In the genomic region with DNA sequence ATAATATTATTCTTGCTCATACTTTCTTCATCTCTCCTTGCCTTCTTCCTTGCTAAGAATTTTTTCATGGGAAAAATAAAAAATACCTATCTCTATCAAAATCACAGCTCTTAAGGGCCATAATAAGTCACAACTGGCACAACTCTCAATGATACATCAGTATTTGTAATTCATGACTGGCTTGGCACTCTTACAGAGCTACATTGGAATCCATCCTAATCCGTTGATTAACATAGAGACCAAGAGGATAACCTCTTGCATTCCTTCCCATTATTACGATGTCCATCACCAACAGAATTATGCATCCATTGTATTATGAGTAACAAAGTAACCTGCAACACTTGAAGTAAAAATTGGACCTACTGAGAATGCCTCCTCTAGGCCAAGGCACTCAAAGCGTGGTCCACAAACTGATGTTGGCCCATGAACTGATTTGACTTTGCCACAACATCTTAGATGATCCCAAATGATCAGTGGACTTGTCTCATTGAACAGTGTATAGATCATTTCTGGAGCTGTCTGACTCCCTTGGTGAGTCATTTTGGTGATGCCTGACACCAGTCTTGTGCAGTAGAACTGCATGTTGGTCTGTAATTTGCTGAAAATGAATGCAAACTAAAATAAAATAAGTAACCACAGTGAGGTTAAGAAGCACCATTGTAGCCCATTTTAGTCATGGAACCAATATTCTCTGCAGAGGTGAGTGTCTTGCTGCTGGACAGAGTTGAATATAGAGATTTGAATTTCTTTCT, we compare ENCODE assay signal across 25 cellular contexts.
DNase-seq lines count a peak whose midpoint lies in the region; ATAC-seq, FAIRE-seq and TF ChIP-seq lines count a peak whose summit lies in the region.
"Had no signal": no experiment of that assay in that cellular context is flagged by ENCODE, and none has a peak within 500 bp of the region (broad histone marks: within the 10 kb centered on the region; RNA-seq: fewer than 3 reads in every experiment).

No MANE protein-coding gene starts in this region.

- no peaks in the 10 kb centered on the region for H4K20me1 ChIP-seq in astrocyte (ENCODE audit: insufficient read depth, low read length)
- H4K20me1 ChIP-seq in osteoblast (ENCODE audit: insufficient read depth, low read length), result no peaks in the 10 kb centered on the region

- H2AFZ ChIP-seq in astrocyte (ENCODE audit: low read depth, low read length) (no peak overlapping the region), osteoblast (ENCODE audit: low read length) (no peak overlapping the region)

- no peak for DNase-seq in activated T-cell treated with anti-CD3 and anti-CD28 coated beads, Interleukin-2, amount 50 U/mL, for 72 hours
- no peak for DNase-seq in activated T-cell treated with anti-CD3 and anti-CD28 coated beads for 4 hours
- DNase-seq in astrocyte (ENCODE audit: low read depth), result peak; percentile 35
- DNase-seq in osteoblast (ENCODE audit: insufficient read length, low spot score, missing footprints), result peak; percentile 22
- no peak for DNase-seq in GM10266 (ENCODE audit: extremely low spot score)
- no peak for DNase-seq in NCI-H128 (lab: John Stamatoyannopoulos, UW; ENCODE audit: unreplicated experiment)
- DNase-seq: 8988T, Calu3, DMS79 treated with DMSO at 0.1 percent for 48 hours, GF-D8, KBM-7, MM.1S, NCI-H1417, NCI-H1694 treated with DMSO at 0.1 percent for 48 hours, NCI-H2081, NCI-H2227 treated with DMSO at 0.1 percent for 48 hours, NCI-H526 treated with DMSO at 0.1 percent for 48 hours, Right ventricle myocardium superior, RPMI8226 had no signal

- no peak overlapping the region for H3K4me3 Mint-ChIP-seq in activated T-cell treated with anti-CD3 and anti-CD28 coated beads, Interleukin-2, amount 50 U/mL, for 72 hours
- H3K4me3 Mint-ChIP-seq in astrocyte (ENCODE audit: unreplicated experiment), result no peak overlapping the region

- H3K27ac Mint-ChIP-seq in activated T-cell treated with anti-CD3 and anti-CD28 coated beads, Interleukin-2, amount 50 U/mL, for 72 hours, result no peak overlapping the region
- H3K27ac Mint-ChIP-seq in astrocyte (ENCODE audit: unreplicated experiment), result no peak overlapping the region

- H3K4me1 Mint-ChIP-seq in activated T-cell treated with anti-CD3 and anti-CD28 coated beads, Interleukin-2, amount 50 U/mL, for 72 hours (ENCODE audit: low read depth), result peaks cover 9% of the 10 kb centered on the region
- H3K4me1 Mint-ChIP-seq in astrocyte (ENCODE audit: low read depth, unreplicated experiment), result peaks cover 5% of the 10 kb centered on the region

- H3K4me3 ChIP-seq in astrocyte (ENCODE audit: insufficient read depth, low read depth, low read length), result no peak overlapping the region
- H3K4me3 ChIP-seq in osteoblast (ENCODE audit: insufficient read depth, low read length), result no peak overlapping the region
- H3K4me3 ChIP-seq: SJSA1 had no signal

- peaks cover 18% of the 10 kb centered on the region for H3K27me3 Mint-ChIP-seq in activated T-cell treated with anti-CD3 and anti-CD28 coated beads, Interleukin-2, amount 50 U/mL, for 72 hours (ENCODE audit: low read depth)
- H3K27me3 Mint-ChIP-seq in astrocyte (ENCODE audit: low read depth, unreplicated experiment), result peaks cover 9% of the 10 kb centered on the region

- H3K9ac ChIP-seq in astrocyte (ENCODE audit: low read length), result no peak overlapping the region

- ATAC-seq in activated T-cell treated with anti-CD3 and anti-CD28 coated beads, Interleukin-2, amount 50 U/mL, for 72 hours (replicated peaks in 1 of 2), result peak; percentile 52 to 56
- ATAC-seq in GM21390 (IDR thresholded peaks at IDR 0.05; ENCODE audit: unreplicated experiment), result no peak

- H3K27me3 ChIP-seq in astrocyte (ENCODE audit: insufficient read depth, low read length) (no peaks in the 10 kb centered on the region), osteoblast (ENCODE audit: insufficient read depth, low read length) (peaks cover 36% of the 10 kb centered on the region)
- H3K27me3 ChIP-seq: SJSA1 had no signal

- H3K36me3 ChIP-seq in astrocyte (ENCODE audit: insufficient read depth, low read length) (no peaks in the 10 kb centered on the region), osteoblast (ENCODE audit: insufficient read depth, low read length) (no peaks in the 10 kb centered on the region)
- H3K36me3 ChIP-seq: SJSA1 had no signal

- H3K79me2 ChIP-seq in astrocyte (ENCODE audit: insufficient read depth, low read length), result no peaks in the 10 kb centered on the region
- no peaks in the 10 kb centered on the region for H3K79me2 ChIP-seq in osteoblast (ENCODE audit: insufficient read depth, low read length)

- H3K27ac ChIP-seq in astrocyte (ENCODE audit: low read depth, low read length), result no peak overlapping the region
- no peak overlapping the region for H3K27ac ChIP-seq in osteoblast (ENCODE audit: low read depth, low read length)
- H3K27ac ChIP-seq: C4-2B, SJSA1 had no signal

- H3K36me3 Mint-ChIP-seq in activated T-cell treated with anti-CD3 and anti-CD28 coated beads, Interleukin-2, amount 50 U/mL, for 72 hours (ENCODE audit: insufficient read depth in 2 of 2), result no peaks in the 10 kb centered on the region
- H3K36me3 Mint-ChIP-seq in astrocyte (ENCODE audit: low read depth, unreplicated experiment), result no peaks in the 10 kb centered on the region

- peaks cover 3% of the 10 kb centered on the region for H3K4me1 ChIP-seq in astrocyte (ENCODE audit: insufficient read depth, low read length)
- H3K4me1 ChIP-seq in osteoblast (ENCODE audit: insufficient read depth, low read length), result no peaks in the 10 kb centered on the region

- no peak for FAIRE-seq in astrocyte (lab: Jason Lieb, UNC)
- FAIRE-seq: GM12892, GM19239, H54 had no signal

- no peak overlapping the region for H3K4me2 ChIP-seq in astrocyte (ENCODE audit: low read length)
- H3K4me2 ChIP-seq in osteoblast (ENCODE audit: insufficient read depth, low read length), result no peak overlapping the region

- H3K9me3 ChIP-seq in astrocyte (ENCODE audit: insufficient read depth, low read depth, low read length), result no peaks in the 10 kb centered on the region
- no peaks in the 10 kb centered on the region for H3K9me3 ChIP-seq in osteoblast (ENCODE audit: low read depth, low read length)
- H3K9me3 ChIP-seq: SJSA1 had no signal

- no peak for TF ChIP-seq CTCF in astrocyte (IDR thresholded peaks at IDR 0.05; ENCODE audit: insufficient read depth, low read depth, low read length)
- TF ChIP-seq CTCF in osteoblast (IDR thresholded peaks at IDR 0.05; ENCODE audit: extremely low read depth, low read depth, low read length), result no peak
- TF ChIP-seq CTCF in GM10266 (IDR thresholded peaks at IDR 0.05; ENCODE audit: control insufficient read depth, insufficient read depth, low read depth, missing control alignments), result no peak

- H3K9me3 Mint-ChIP-seq in activated T-cell treated with anti-CD3 and anti-CD28 coated beads, Interleukin-2, amount 50 U/mL, for 72 hours, result no peaks in the 10 kb centered on the region
- H3K9me3 Mint-ChIP-seq in astrocyte (ENCODE audit: unreplicated experiment), result peaks cover 3% of the 10 kb centered on the region

Comparison
In these comparisons a context has a peak if more than half of its experiments do, and no peak if none do; other contexts are left out.
1. DNase-seq: peak in astrocyte (single experiment) and osteoblast (single experiment); none in activated T-cell treated with anti-CD3 and anti-CD28 coated beads, Interleukin-2, amount 50 U/mL, for 72 hours (0 of 2), activated T-cell treated with anti-CD3 and anti-CD28 coated beads for 4 hours (single experiment), GM10266 (single experiment) and NCI-H128 (single experiment).